21 cellular contexts compared by ENCODE assay signal in the genomic region with DNA sequence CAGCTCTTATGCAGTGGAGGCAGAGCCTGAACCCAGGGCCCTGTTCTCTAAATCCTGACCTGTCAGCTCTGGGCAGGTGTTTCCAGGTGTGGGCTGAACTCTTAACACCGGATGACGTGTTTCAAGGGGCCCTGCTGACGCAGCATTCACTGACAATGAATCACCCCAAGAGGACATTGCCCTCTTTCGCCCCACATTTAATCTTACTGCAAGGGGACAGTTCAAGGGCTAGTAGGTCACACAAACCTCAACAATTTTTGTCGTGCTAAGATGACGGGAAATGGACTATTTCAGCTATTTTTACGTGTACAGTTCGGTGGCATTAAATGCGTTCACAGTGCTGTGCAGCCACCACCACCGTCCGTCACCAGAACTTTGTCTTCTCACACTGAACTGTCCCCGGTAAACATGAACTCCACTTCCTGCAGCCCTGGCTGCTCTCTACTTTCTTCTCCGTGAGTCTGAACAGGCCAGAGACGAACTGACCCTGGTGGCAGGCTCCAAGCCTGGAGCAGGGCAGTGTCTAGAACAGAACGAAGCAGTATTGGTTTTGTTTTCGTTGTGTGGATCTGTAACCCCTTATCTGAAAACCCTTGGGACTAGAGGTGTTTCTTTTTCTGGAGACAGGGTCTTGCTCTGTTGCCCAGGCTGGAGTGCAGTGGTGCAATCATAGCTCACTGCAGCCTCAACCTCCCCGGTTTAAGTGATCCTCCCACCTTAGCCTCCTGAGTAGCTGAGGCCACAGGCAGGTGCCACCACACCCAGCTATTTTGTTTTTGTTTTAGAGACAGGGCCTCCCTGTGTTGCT.
DNase-seq lines count a peak whose midpoint lies in the region; ATAC-seq and TF ChIP-seq lines count a peak whose summit lies in the region.
"Had no signal": no experiment of that assay in that cellular context is flagged by ENCODE, and none has a peak within 500 bp of the region (broad histone marks: within the 10 kb centered on the region; RNA-seq: fewer than 3 reads in every experiment).

No MANE protein-coding gene starts in this region.

- H3K4me3 ChIP-seq in left ventricle myocardium inferior (no peak overlapping the region), heart right ventricle (no peak overlapping the region), mesenchymal stem cell (ENCODE audit: insufficient read depth in 1 of 2, low read depth in 1 of 2, low read length in 2 of 2) (no peak overlapping the region), brain microvascular endothelial cell (ENCODE audit: low read depth, low read length) (no peak overlapping the region)
- H3K4me3 ChIP-seq: SJCRH30, tibial artery had no signal

- H3K27ac ChIP-seq in left ventricle myocardium inferior (replicated peaks) (peak overlapping the region; percentile 28), heart right ventricle (no peak overlapping the region), mesenchymal stem cell (ENCODE audit: low read length, poor library complexity, severe bottlenecking) (peak overlapping the region; percentile 98), brain microvascular endothelial cell (no peak overlapping the region)
- H3K27ac ChIP-seq: SJCRH30 had no signal

- peak overlapping the region; percentile 66 for H4K8ac ChIP-seq in mesenchymal stem cell (ENCODE audit: low read length)

- H3K9me3 ChIP-seq in left ventricle myocardium inferior (replicated peaks) = no peaks in the 10 kb centered on the region
- no peaks in the 10 kb centered on the region for H3K9me3 ChIP-seq in heart right ventricle
- no peaks in the 10 kb centered on the region for H3K9me3 ChIP-seq in mesenchymal stem cell (ENCODE audit: control insufficient read depth, low read length)
- H3K9me3 ChIP-seq: SJCRH30, tibial artery had no signal

- H2AFZ ChIP-seq in mesenchymal stem cell (ENCODE audit: low read depth, low read length) = no peak overlapping the region

- H3K4me1 ChIP-seq in left ventricle myocardium inferior (peaks cover 87% of the 10 kb centered on the region), heart right ventricle (peaks cover 11 to 85% (median 45%) of the 10 kb centered on the region in 9 donors), mesenchymal stem cell (ENCODE audit: control insufficient read depth, insufficient read depth, low read depth, low read length) (peaks cover 53% of the 10 kb centered on the region)

- H3K27ac Mint-ChIP-seq in brain (peak overlapping the region in 3 of 5 experiments; percentile 46 to 98 (median 71)), chondrocyte (ENCODE audit: unreplicated experiment) (no peak overlapping the region)
- no peak overlapping the region for H3K27ac Mint-ChIP-seq in activated CD4-positive, alpha-beta T cell treated with anti-CD3 and anti-CD28 coated beads, Interleukin-2, amount 10 ng/mL, durations not matched to agents 7 days and 5 days
- H3K27ac Mint-ChIP-seq: effector memory CD8-positive, alpha-beta T cell had no signal

- TF ChIP-seq CTCF in left ventricle myocardium inferior (IDR thresholded peaks at IDR 0.05; ENCODE audit: borderline replicate concordance) (no peak), heart right ventricle (IDR thresholded peaks at IDR 0.05) (no peak), brain (conservative IDR thresholded peaks at IDR 0.05) (no peak), brain microvascular endothelial cell (IDR thresholded peaks at IDR 0.05; ENCODE audit: low read depth, low read length, missing control alignments) (no peak), chondrocyte (IDR thresholded peaks at IDR 0.05) (no peak)

- no peak overlapping the region for H3K4me2 ChIP-seq in mesenchymal stem cell (ENCODE audit: low read length, poor library complexity, severe bottlenecking)

- no peak for DNase-seq in left ventricle myocardium inferior
- DNase-seq in heart right ventricle = no peak
- peak; percentile 56 for DNase-seq in mesenchymal stem cell
- no peak for DNase-seq in brain microvascular endothelial cell
- DNase-seq in GDM1 (lab: John Stamatoyannopoulos, UW) = no peak
- DNase-seq in chondrocyte (ENCODE audit: low spot score) = no peak
- no peak for DNase-seq in activated CD4-positive, alpha-beta T cell treated with anti-CD3 and anti-CD28 coated beads, Interleukin-2, amount 10 ng/mL, durations not matched to agents 7 days and 5 days
- DNase-seq: ACHN; activated CD4-positive, alpha-beta T cell treated with anti-CD3 and anti-CD28 coated beads for 4 hours; activated CD8-positive, alpha-beta memory T cell treated with anti-CD3 and anti-CD28 coated beads, Interleukin-2, amount 50 U/mL, for 48 hours; central memory CD4-positive, alpha-beta T cell; effector memory CD8-positive, alpha-beta T cell; KG1; NCI-H1105; SJCRH30; stimulated activated CD4-positive, alpha-beta T cell treated with anti-CD3 and anti-CD28 coated beads, Interleukin-2, amount 100 ng/mL, for 48 hours; T1000; tibial artery had no signal

- H3K4ac ChIP-seq in mesenchymal stem cell (ENCODE audit: low read depth in 1 of 2, low read length in 2 of 2) = peak overlapping the region; percentile 78 to 91

- no peak for ATAC-seq in heart right ventricle
- ATAC-seq: effector memory CD8-positive, alpha-beta T cell; sciatic nerve had no signal

- H4K91ac ChIP-seq in mesenchymal stem cell (ENCODE audit: low read length) = peak overlapping the region; percentile 85

- H3K27me3 ChIP-seq in left ventricle myocardium inferior (ENCODE audit: low read depth) (no peaks in the 10 kb centered on the region), heart right ventricle (no peaks in the 10 kb centered on the region), mesenchymal stem cell (ENCODE audit: control insufficient read depth in 1 of 2, insufficient read depth in 1 of 2, low read length in 2 of 2) (no peaks in the 10 kb centered on the region), brain microvascular endothelial cell (replicated peaks) (no peaks in the 10 kb centered on the region)
- H3K27me3 ChIP-seq: SJCRH30, tibial artery had no signal

- no peaks in the 10 kb centered on the region for H3K36me3 Mint-ChIP-seq in brain
- no peaks in the 10 kb centered on the region for H3K36me3 Mint-ChIP-seq in chondrocyte (ENCODE audit: low read depth)
- H3K36me3 Mint-ChIP-seq in activated CD4-positive, alpha-beta T cell treated with anti-CD3 and anti-CD28 coated beads, Interleukin-2, amount 10 ng/mL, durations not matched to agents 7 days and 5 days (ENCODE audit: low read depth) = no peaks in the 10 kb centered on the region
- H3K36me3 Mint-ChIP-seq: activated naive CD4-positive, alpha-beta T cell treated with anti-CD3 and anti-CD28 coated beads, Interleukin-2, amount 50 U/mL, for 24 hours had no signal

- peak overlapping the region; percentile 76 for H2AK5ac ChIP-seq in mesenchymal stem cell (ENCODE audit: low read length, severe bottlenecking)

- POLR2A ChIA-PET in activated CD4-positive, alpha-beta T cell treated with anti-CD3 and anti-CD28 coated beads, Interleukin-2, amount 10 ng/mL, durations not matched to agents 7 days and 5 days (lab: Charles Lee) = no interaction called here

- H2BK12ac ChIP-seq in mesenchymal stem cell (ENCODE audit: low read length in 2 of 2) = peak overlapping the region; percentile 29 to 85

- WGBS in heart right ventricle, 2 donors = 82 to 85% methylated on average over 17 of the region's 17 CpGs
- 38% methylated on average over 17 of the region's 17 CpGs for WGBS in mesenchymal stem cell

- H2BK120ac ChIP-seq in mesenchymal stem cell (ENCODE audit: low read depth, low read length) = peak overlapping the region; percentile 9

- H3K36me3 ChIP-seq in left ventricle myocardium inferior (no peaks in the 10 kb centered on the region), heart right ventricle (no peaks in the 10 kb centered on the region), mesenchymal stem cell (ENCODE audit: control insufficient read depth in 1 of 2, insufficient read depth in 2 of 2, low read depth in 1 of 2, low read length in 2 of 2) (peaks cover 0 to 11% of the 10 kb centered on the region in 2 experiments), brain microvascular endothelial cell (replicated peaks) (no peaks in the 10 kb centered on the region)
- H3K36me3 ChIP-seq: SJCRH30, tibial artery had no signal

- H3K4me3 Mint-ChIP-seq in brain (no peak overlapping the region), chondrocyte (ENCODE audit: unreplicated experiment) (no peak overlapping the region)
- no peak overlapping the region for H3K4me3 Mint-ChIP-seq in activated CD4-positive, alpha-beta T cell treated with anti-CD3 and anti-CD28 coated beads, Interleukin-2, amount 10 ng/mL, durations not matched to agents 7 days and 5 days
- H3K4me3 Mint-ChIP-seq: activated naive CD4-positive, alpha-beta T cell treated with anti-CD3 and anti-CD28 coated beads, Interleukin-2, amount 50 U/mL, for 24 hours; effector memory CD8-positive, alpha-beta T cell had no signal

- peak overlapping the region; percentile 39 for H2BK15ac ChIP-seq in mesenchymal stem cell (ENCODE audit: low read depth, poor library complexity, severe bottlenecking)

- peaks cover 0 to 2% (median 0%) of the 10 kb centered on the region in 5 experiments for H3K9me3 Mint-ChIP-seq in brain
- H3K9me3 Mint-ChIP-seq in chondrocyte (ENCODE audit: low read depth) = no peaks in the 10 kb centered on the region
- H3K9me3 Mint-ChIP-seq in activated CD4-positive, alpha-beta T cell treated with anti-CD3 and anti-CD28 coated beads, Interleukin-2, amount 10 ng/mL, durations not matched to agents 7 days and 5 days = no peaks in the 10 kb centered on the region
- H3K9me3 Mint-ChIP-seq: activated naive CD4-positive, alpha-beta T cell treated with anti-CD3 and anti-CD28 coated beads, Interleukin-2, amount 50 U/mL, for 24 hours; effector memory CD8-positive, alpha-beta T cell had no signal

- peaks cover 23% of the 10 kb centered on the region for H3K79me1 ChIP-seq in mesenchymal stem cell (replicated peaks; ENCODE audit: low read length, poor library complexity, severe bottlenecking)

- CTCF ChIA-PET in activated CD4-positive, alpha-beta T cell treated with anti-CD3 and anti-CD28 coated beads, Interleukin-2, amount 10 ng/mL, durations not matched to agents 7 days and 5 days (lab: Charles Lee) = interaction anchor here (1.3 kb wide), 1 partner anchor 45 kb away, joined by 3 read pairs; no protein-coding TSS in a partner anchor

- H3K18ac ChIP-seq in mesenchymal stem cell (ENCODE audit: low read depth in 1 of 2, low read length in 2 of 2) = peak overlapping the region; percentile 86 to 87

- H3K23ac ChIP-seq in mesenchymal stem cell (ENCODE audit: low read length in 2 of 2) = no peak overlapping the region

- no peak overlapping the region for H2BK5ac ChIP-seq in mesenchymal stem cell (ENCODE audit: low read depth, low read length, poor library complexity, severe bottlenecking)

- in situ Hi-C loops in brain microvascular endothelial cell (cut with HindIII; ENCODE audit: low pct_ligation_motif_present, low sequenced_read_pairs) = no loop called here

- no peaks in the 10 kb centered on the region for H3K27me3 Mint-ChIP-seq in brain
- peaks cover 3% of the 10 kb centered on the region for H3K27me3 Mint-ChIP-seq in chondrocyte (ENCODE audit: low read depth)
- no peaks in the 10 kb centered on the region for H3K27me3 Mint-ChIP-seq in activated CD4-positive, alpha-beta T cell treated with anti-CD3 and anti-CD28 coated beads, Interleukin-2, amount 10 ng/mL, durations not matched to agents 7 days and 5 days
- H3K27me3 Mint-ChIP-seq: activated naive CD4-positive, alpha-beta T cell treated with anti-CD3 and anti-CD28 coated beads, Interleukin-2, amount 50 U/mL, for 24 hours had no signal

- peak overlapping the region; percentile 91 for H3K9ac ChIP-seq in mesenchymal stem cell (ENCODE audit: low read length)

- intact Hi-C loops in left ventricle myocardium inferior (cut with micrococcal nuclease) = no loop called here
- intact Hi-C loops in heart right ventricle (cut with DNase I) = no loop called here

- H3K14ac ChIP-seq in mesenchymal stem cell (ENCODE audit: low read length in 2 of 2) = peak overlapping the region in 1 of 2 experiments; percentile 62

- H3K4me1 Mint-ChIP-seq in brain (peaks cover 80% of the 10 kb centered on the region), chondrocyte (ENCODE audit: low read depth) (peaks cover 62% of the 10 kb centered on the region)
- H3K4me1 Mint-ChIP-seq in activated CD4-positive, alpha-beta T cell treated with anti-CD3 and anti-CD28 coated beads, Interleukin-2, amount 10 ng/mL, durations not matched to agents 7 days and 5 days = no peaks in the 10 kb centered on the region
- H3K4me1 Mint-ChIP-seq: activated naive CD4-positive, alpha-beta T cell treated with anti-CD3 and anti-CD28 coated beads, Interleukin-2, amount 50 U/mL, for 24 hours had no signal

Comparison
In these comparisons a context has a peak if more than half of its experiments do, and no peak if none do; other contexts are left out.
1. H3K27ac ChIP-seq: peak in left ventricle myocardium inferior (single experiment) and mesenchymal stem cell (single experiment); none in heart right ventricle (0 of 10) and brain microvascular endothelial cell (single experiment).
2. H3K27ac Mint-ChIP-seq: peak in brain (3 of 5); none in chondrocyte (single experiment) and activated CD4-positive, alpha-beta T cell treated with anti-CD3 and anti-CD28 coated beads, Interleukin-2, amount 10 ng/mL, durations not matched to agents 7 days and 5 days (single experiment).